Comparison of ENCODE assay signal across 23 cellular contexts in the genomic region with DNA sequence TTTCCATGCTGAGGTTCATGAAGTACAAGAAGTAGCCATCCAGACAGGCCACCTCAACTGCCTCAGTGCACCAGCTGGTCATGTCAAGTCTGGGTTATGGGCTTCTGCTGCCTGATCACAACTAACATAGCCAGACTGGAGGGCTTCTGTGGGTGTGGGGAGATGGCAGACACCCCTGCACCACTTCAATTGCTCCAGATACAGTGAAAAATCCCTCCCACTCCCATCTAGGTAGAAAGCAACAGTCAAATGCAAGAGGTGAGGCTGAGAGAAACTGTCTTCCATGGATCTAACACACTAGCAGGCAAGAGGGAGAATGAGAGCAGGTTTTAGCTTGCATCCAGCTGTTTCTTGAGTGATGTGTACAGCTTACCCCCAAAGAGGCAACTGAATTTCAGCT. TPM values are rescaled to one million over a fixed set of nuclear protein-coding genes. Genes with fewer than 3 reads are reported as not detected.
"Had no signal": no experiment of that assay in that cellular context is flagged by ENCODE, and none has a peak within 500 bp of the region (broad histone marks: within the 10 kb centered on the region; RNA-seq: fewer than 3 reads in every experiment).

No MANE protein-coding gene starts in this region.

- H3K27ac Mint-ChIP-seq: endodermal cell; memory B cell; natural killer cell; progenitor cell of endocrine pancreas; stimulated activated naive CD8-positive, alpha-beta T cell treated with anti-CD3 and anti-CD28 coated beads, Interleukin-15, amount 100 ng/mL, for 72 hours; type B pancreatic cell had no signal

- H3K9me3 Mint-ChIP-seq: endodermal cell; memory B cell; natural killer cell; neural crest cell; stimulated activated naive CD8-positive, alpha-beta T cell treated with anti-CD3 and anti-CD28 coated beads, Interleukin-15, amount 100 ng/mL, for 72 hours; type B pancreatic cell had no signal

- H3K4me1 Mint-ChIP-seq: endodermal cell, natural killer cell had no signal

- H3K27me3 Mint-ChIP-seq: stimulated activated naive CD8-positive, alpha-beta T cell treated with anti-CD3 and anti-CD28 coated beads, Interleukin-15, amount 100 ng/mL, for 72 hours had no signal

- ATAC-seq: esophagus mucosa; left lobe of liver; natural killer cell; stimulated activated naive CD8-positive, alpha-beta T cell treated with anti-CD3 and anti-CD28 coated beads, Interleukin-15, amount 100 ng/mL, for 72 hours had no signal

- H3K27me3 ChIP-seq: gastrocnemius medialis, pancreas, right atrium auricular region, suprapubic skin, tibial artery had no signal

- H3K36me3 Mint-ChIP-seq: memory B cell, natural killer cell, type B pancreatic cell had no signal

- H3K4me3 Mint-ChIP-seq: endodermal cell; memory B cell; natural killer cell; neural crest cell; stimulated activated naive CD8-positive, alpha-beta T cell treated with anti-CD3 and anti-CD28 coated beads, Interleukin-15, amount 100 ng/mL, for 72 hours; type B pancreatic cell had no signal

- DNase-seq: effector CD8-positive, alpha-beta T cell; endodermal cell; gastrocnemius medialis; natural killer cell; pancreas; stimulated activated CD4-positive, alpha-beta T cell treated with anti-CD3 and anti-CD28 coated beads, Interleukin-12 subunit alpha, Interleukin-12 subunit beta, amount 100 ng/mL, for 4 hours; stimulated activated CD4-positive, alpha-beta T cell treated with anti-CD3 and anti-CD28 coated beads, Interleukin-1b, Interleukin-23, amount 100 ng/mL, for 48 hours; stimulated activated CD4-positive, alpha-beta T cell treated with anti-CD3 and anti-CD28 coated beads, Interleukin-4, amount 100 ng/mL, for 1 hour; stimulated activated CD8-positive, alpha-beta memory T cell treated with anti-CD3 and anti-CD28 coated beads, Interleukin-4, amount 100 ng/mL, for 48 hours; stimulated activated naive CD4-positive, alpha-beta T cell; stimulated activated naive CD8-positive, alpha-beta T cell treated with anti-CD3 and anti-CD28 coated beads, Interleukin-15, amount 100 ng/mL, for 72 hours; tibial artery had no signal

- H3K27ac ChIP-seq: epithelial cell of prostate, gastrocnemius medialis, neutrophil, pancreas, right atrium auricular region, suprapubic skin, tibial artery had no signal

RNA-seq across cellular contexts. Expression of gene KCNA2, which starts 10.8 kb away (rescaled TPM):
- total RNA-seq: glomerular endothelial cell had no signal
